Comparison of ENCODE assay signal across 15 cellular contexts in the genomic region with DNA sequence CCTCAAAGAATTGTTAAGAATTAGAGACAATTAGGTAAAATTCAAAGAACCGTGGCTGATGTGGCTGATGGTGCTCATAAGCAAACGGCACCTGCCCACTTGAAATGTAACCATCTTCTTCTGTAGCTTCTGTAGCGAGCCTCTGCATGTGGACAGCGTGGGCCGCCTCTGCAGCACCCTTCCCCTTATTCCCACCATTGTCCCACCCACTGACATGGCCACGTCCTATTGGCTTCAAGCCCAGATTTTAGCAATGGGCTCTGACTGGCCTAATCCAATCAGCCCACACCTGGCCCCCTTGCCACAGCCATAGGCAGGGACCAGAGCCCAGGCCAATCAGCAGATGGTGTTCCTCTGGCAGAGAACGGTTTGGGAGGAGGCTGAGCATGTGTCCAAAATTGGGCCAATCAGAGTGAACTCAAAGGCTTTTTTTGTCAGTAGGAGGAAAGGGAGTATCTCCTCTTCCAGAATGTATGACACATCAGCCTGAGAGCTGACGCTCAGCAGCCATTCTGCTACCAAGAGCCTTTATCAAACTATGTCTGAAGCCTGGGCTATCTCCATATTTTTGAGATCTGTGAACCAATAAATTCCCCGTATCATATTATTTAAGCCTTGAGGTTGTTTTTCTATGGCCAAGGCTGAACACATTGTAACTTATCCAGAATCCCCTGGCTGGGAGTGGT.
DNase-seq lines count a peak whose midpoint lies in the region; ATAC-seq and TF ChIP-seq lines count a peak whose summit lies in the region.
"Had no signal": no experiment of that assay in that cellular context is flagged by ENCODE, and none has a peak within 500 bp of the region (broad histone marks: within the 10 kb centered on the region; RNA-seq: fewer than 3 reads in every experiment).

No MANE protein-coding gene starts in this region.

- H3K79me2 ChIP-seq in smooth muscle cell (ENCODE audit: low read depth) = peaks cover 13% of the 10 kb centered on the region

- no peaks in the 10 kb centered on the region for H4K20me1 ChIP-seq in smooth muscle cell (ENCODE audit: low read depth)

- peak overlapping the region; percentile 96 for H3K27ac ChIP-seq in smooth muscle cell (ENCODE audit: low read depth)
- H3K27ac ChIP-seq: GM23248, SK-N-MC had no signal

- ATAC-seq in GM18498 (IDR thresholded peaks at IDR 0.05; ENCODE audit: unreplicated experiment) (no peak), HG03565 (IDR thresholded peaks at IDR 0.05; ENCODE audit: unreplicated experiment) (no peak)

- H3K9me3 ChIP-seq in smooth muscle cell (replicated peaks; ENCODE audit: low read depth) = no peaks in the 10 kb centered on the region

- peaks cover 2% of the 10 kb centered on the region for H3K4me1 ChIP-seq in smooth muscle cell (ENCODE audit: low read depth)

- H2AFZ ChIP-seq in smooth muscle cell (ENCODE audit: low read depth) = no peak overlapping the region
- H2AFZ ChIP-seq: GM23248 had no signal

- H3K4me3 ChIP-seq in Jurkat, Clone E6-1 (ENCODE audit: low read length) = no peak overlapping the region
- peak overlapping the region; percentile 1 for H3K4me3 ChIP-seq in smooth muscle cell
- H3K4me3 ChIP-seq: GM23248, SK-N-MC had no signal

- H3K36me3 ChIP-seq in smooth muscle cell (ENCODE audit: low read depth) = no peaks in the 10 kb centered on the region

- peak overlapping the region; percentile 58 for H3K4me2 ChIP-seq in smooth muscle cell

- no peak overlapping the region for H3K9ac ChIP-seq in smooth muscle cell (ENCODE audit: low read depth)
- H3K9ac ChIP-seq: GM23248 had no signal

- no peak for TF ChIP-seq CTCF in smooth muscle cell (IDR thresholded peaks at IDR 0.05; ENCODE audit: borderline replicate concordance, insufficient read depth, poor library complexity, severe bottlenecking)

- peak; percentile 56 for DNase-seq in NCI-H82 (lab: John Stamatoyannopoulos, UW)
- no peak for DNase-seq in NCI-H82 treated with DMSO at 0.1 percent for 48 hours (lab: John Stamatoyannopoulos, UW; ENCODE audit: unreplicated experiment)
- peak; percentile 6 for DNase-seq in Jurkat, Clone E6-1 (ENCODE audit: low read depth, low spot score)
- peak; percentile 56 for DNase-seq in amniotic epithelial cell (ENCODE audit: low read depth)
- no peak for DNase-seq in smooth muscle cell (lab: John Stamatoyannopoulos, UW; ENCODE audit: unreplicated experiment)
- no peak for DNase-seq in T1000 (lab: John Stamatoyannopoulos, UW)
- DNase-seq: C1 segment of cervical spinal cord, GM23248, NCI-H1048, NCI-H146, NCI-H2081 treated with DMSO at 0.1 percent for 48 hours, NCI-H748 treated with DMSO at 0.1 percent for 48 hours had no signal

- no peaks in the 10 kb centered on the region for H3K27me3 ChIP-seq in smooth muscle cell (ENCODE audit: low read depth)

- H3F3A ChIP-seq in smooth muscle cell (ENCODE audit: low read depth) = peaks cover 29% of the 10 kb centered on the region

- 72% methylated on average over 9 of the region's 9 CpGs for WGBS in smooth muscle cell (ENCODE audit: low lambda C conversion rate)

Comparison
In these comparisons a context has a peak if more than half of its experiments do, and no peak if none do; other contexts are left out.
1. DNase-seq: peak in NCI-H82 (single experiment), Jurkat, Clone E6-1 (single experiment) and amniotic epithelial cell (single experiment); none in NCI-H82 treated with DMSO at 0.1 percent for 48 hours (single experiment), smooth muscle cell (single experiment) and T1000 (single experiment).